14 cellular contexts compared by ENCODE assay signal in the genomic region with DNA sequence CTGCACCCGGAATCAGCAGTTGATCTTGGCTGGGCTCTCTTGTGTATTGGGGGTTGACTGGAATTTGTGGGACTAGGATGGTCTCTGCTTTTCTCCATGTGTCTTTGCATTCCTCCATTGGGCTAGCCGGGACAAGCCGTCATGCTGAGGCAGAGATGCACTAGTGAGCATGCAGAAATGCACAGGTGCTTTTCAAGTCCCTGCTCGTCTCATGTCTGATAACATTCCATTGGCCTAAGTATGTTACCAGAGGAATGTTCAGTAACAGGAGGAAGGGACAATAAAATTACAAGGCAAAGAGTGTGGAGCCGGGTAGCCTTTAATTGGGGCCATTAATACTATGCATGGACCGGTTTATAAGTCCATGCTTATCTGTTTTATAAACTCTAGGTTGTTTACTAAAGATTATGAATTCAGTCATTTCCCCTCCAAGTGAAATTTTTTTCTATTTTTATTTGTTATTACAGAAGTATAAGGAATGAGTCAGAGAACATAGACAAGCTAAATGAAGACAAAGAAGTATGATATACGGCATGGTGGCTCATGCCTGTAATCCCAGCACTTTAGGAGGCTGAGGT. TPM values are rescaled to one million over a fixed set of nuclear protein-coding genes. Genes with fewer than 3 reads are reported as not detected.
DNase-seq lines count a peak whose midpoint lies in the region; ATAC-seq and TF ChIP-seq lines count a peak whose summit lies in the region.
"Had no signal": no experiment of that assay in that cellular context is flagged by ENCODE, and none has a peak within 500 bp of the region (broad histone marks: within the 10 kb centered on the region; RNA-seq: fewer than 3 reads in every experiment).

No MANE protein-coding gene starts in this region.

- CTCF ChIA-PET in MCF 10A (lab: Yijun Ruan, JAX) = no interaction called here
- CTCF ChIA-PET in mammary epithelial cell (lab: Charles Lee; ENCODE audit: low non-redundant PET) = no interaction called here

- no peaks in the 10 kb centered on the region for H4K20me1 ChIP-seq in mammary epithelial cell (ENCODE audit: insufficient read depth, low read length)

- no peak for TF ChIP-seq CTCF in MCF 10A (IDR thresholded peaks at IDR 0.05; ENCODE audit: unreplicated experiment)
- TF ChIP-seq CTCF in breast epithelium (IDR thresholded peaks at IDR 0.05) = no peak
- no peak for TF ChIP-seq CTCF in mammary epithelial cell (conservative IDR thresholded peaks at IDR 0.05 in 1 of 2, IDR thresholded peaks at IDR 0.05 in 1 of 2; ENCODE audit: extremely low read depth in 1 of 2, insufficient read depth in 1 of 2, low read depth in 1 of 2, low read length in 2 of 2)
- no peak for TF ChIP-seq CTCF in progenitor cell of endocrine pancreas (IDR thresholded peaks at IDR 0.05; ENCODE audit: unreplicated experiment)
- no peak for TF ChIP-seq CTCF in Peyer's patch (IDR thresholded peaks at IDR 0.05)

- ATAC-seq in left colon (peak; percentile 19), GM18498 (IDR thresholded peaks at IDR 0.05; ENCODE audit: unreplicated experiment) (no peak)
- ATAC-seq: left cardiac atrium; naive thymus-derived CD8-positive, alpha-beta T cell had no signal

- H3K4me3 ChIP-seq in breast epithelium = no peak overlapping the region
- H3K4me3 ChIP-seq in mammary epithelial cell (replicated peaks in 1 of 3; ENCODE audit: insufficient read depth in 1 of 3, low read depth in 2 of 3, low read length in 3 of 3) = no peak overlapping the region
- no peak overlapping the region for H3K4me3 ChIP-seq in Peyer's patch
- H3K4me3 ChIP-seq: ascending aorta, skin epidermis had no signal

- H3K36me3 ChIP-seq in breast epithelium (no peaks in the 10 kb centered on the region), mammary epithelial cell (ENCODE audit: insufficient read depth, low read length) (no peaks in the 10 kb centered on the region), Peyer's patch (no peaks in the 10 kb centered on the region)
- H3K36me3 ChIP-seq: ascending aorta had no signal

- dilution Hi-C loops in mammary epithelial cell (cut with HindIII; ENCODE audit: low sequenced_read_pairs) = no loop called here

- no TSS peak for BruUV-seq in MCF 10A (replicated peaks; lab: Mats Ljungman, UMichigan)
- BruUV-seq in mammary epithelial cell (replicated peaks; lab: Mats Ljungman, UMichigan) = no TSS peak

- H3K9ac ChIP-seq in mammary epithelial cell (ENCODE audit: insufficient read depth, low read length) = no peak overlapping the region

- POLR2A ChIA-PET in MCF 10A (lab: Yijun Ruan, JAX) = interaction anchor here (0.6 to 1.3 kb wide), 5 partner anchors 12 to 24 kb away, joined by 3 to 7 read pairs (median 4); partner anchors contain the start of gene AAK1

- in situ Hi-C loops in mammary epithelial cell (cut with MboI; ENCODE audit: low sequenced_read_pairs in 2 of 2) = no loop called here

- H3K9me3 ChIP-seq in breast epithelium = no peaks in the 10 kb centered on the region
- H3K9me3 ChIP-seq in mammary epithelial cell (replicated peaks; ENCODE audit: insufficient read depth, low read length) = peaks cover 2% of the 10 kb centered on the region
- H3K9me3 ChIP-seq in Peyer's patch = peaks cover 0 to 3% (median 0%) of the 10 kb centered on the region in 4 donors

- H3K27ac ChIP-seq in breast epithelium = no peak overlapping the region
- peak overlapping the region; percentile 62 for H3K27ac ChIP-seq in mammary epithelial cell (ENCODE audit: insufficient read depth, low read depth, low read length)
- no peak overlapping the region for H3K27ac ChIP-seq in Peyer's patch
- H3K27ac ChIP-seq: skin epidermis had no signal

- peaks cover 10% of the 10 kb centered on the region for H3K9me3 Mint-ChIP-seq in MCF 10A (ENCODE audit: unreplicated experiment)
- H3K9me3 Mint-ChIP-seq in progenitor cell of endocrine pancreas (ENCODE audit: low read depth) = peaks cover 10% of the 10 kb centered on the region

- intact Hi-C loops in MCF 10A (cut with micrococcal nuclease) = no loop called here
- intact Hi-C loops in breast epithelium (cut with DNase I; ENCODE audit: low total_unique reads) = no loop called here
- intact Hi-C loops in mammary epithelial cell (cut with micrococcal nuclease) = loop anchor here (1.0 kb wide), 1 partner anchor 8 kb away; no protein-coding TSS in a partner anchor
- intact Hi-C loops in left colon (cut with DNase I, micrococcal nuclease) = no loop called here

- no peaks in the 10 kb centered on the region for H3K79me2 ChIP-seq in mammary epithelial cell (ENCODE audit: insufficient read depth, low read length)

- no peak overlapping the region for H3K4me3 Mint-ChIP-seq in MCF 10A (ENCODE audit: unreplicated experiment)
- no peak overlapping the region for H3K4me3 Mint-ChIP-seq in progenitor cell of endocrine pancreas (ENCODE audit: low read depth)

- H3K36me3 Mint-ChIP-seq in MCF 10A (ENCODE audit: insufficient read depth, unreplicated experiment) (no peaks in the 10 kb centered on the region), progenitor cell of endocrine pancreas (ENCODE audit: insufficient read depth) (peaks cover 3% of the 10 kb centered on the region)

- peak overlapping the region; percentile 76 for H2AFZ ChIP-seq in mammary epithelial cell (ENCODE audit: low read depth, low read length)

- H3K4me2 ChIP-seq in mammary epithelial cell (ENCODE audit: insufficient read depth, low read depth, low read length) = peak overlapping the region; percentile 63

- H3K27me3 ChIP-seq in breast epithelium (no peaks in the 10 kb centered on the region), mammary epithelial cell (ENCODE audit: insufficient read depth, low read length) (no peaks in the 10 kb centered on the region), Peyer's patch (no peaks in the 10 kb centered on the region)
- H3K27me3 ChIP-seq: ascending aorta had no signal

- H3K27me3 Mint-ChIP-seq in MCF 10A (ENCODE audit: insufficient read depth, unreplicated experiment) (no peaks in the 10 kb centered on the region), progenitor cell of endocrine pancreas (no peaks in the 10 kb centered on the region)
- H3K27me3 Mint-ChIP-seq: naive thymus-derived CD8-positive, alpha-beta T cell had no signal

- DNase-seq in MCF 10A (ENCODE audit: unreplicated experiment) (peak; percentile 5), breast epithelium (ENCODE audit: low spot score in 2 of 2) (no peak), mammary epithelial cell (peak; percentile 85), left colon (no peak), NCI-H2196 (lab: John Stamatoyannopoulos, UW; ENCODE audit: unreplicated experiment) (no peak), progenitor cell of endocrine pancreas (ENCODE audit: low spot score, unreplicated experiment) (no peak), Peyer's patch (no peak)
- DNase-seq: activated T-cell treated with anti-CD3 and anti-CD28 coated beads, Interleukin-2, amount 50 U/mL, for 1 hour; left cardiac atrium; naive thymus-derived CD8-positive, alpha-beta T cell; NCI-H1105 treated with DMSO at 0.1 percent for 48 hours had no signal

- peaks cover 10% of the 10 kb centered on the region for H3K4me1 Mint-ChIP-seq in MCF 10A (ENCODE audit: insufficient read depth, unreplicated experiment)
- no peaks in the 10 kb centered on the region for H3K4me1 Mint-ChIP-seq in progenitor cell of endocrine pancreas (ENCODE audit: low read depth)

- no peak for TF ChIP-seq POLR2A in breast epithelium (IDR thresholded peaks at IDR 0.05)
- no peak for TF ChIP-seq POLR2A in Peyer's patch (IDR thresholded peaks at IDR 0.05)

- H3K4me1 ChIP-seq in breast epithelium (no peaks in the 10 kb centered on the region), mammary epithelial cell (ENCODE audit: insufficient read depth, low read length) (peaks cover 17% of the 10 kb centered on the region), Peyer's patch (no peaks in the 10 kb centered on the region)
- H3K4me1 ChIP-seq: ascending aorta had no signal

- H3K27ac Mint-ChIP-seq in MCF 10A (ENCODE audit: low read depth, unreplicated experiment) (peak overlapping the region; percentile 24), progenitor cell of endocrine pancreas (no peak overlapping the region)

- WGBS in mammary epithelial cell (ENCODE audit: low coverage, missing lambda C conversion rate) = 8% methylated on average over 7 of the region's 7 CpGs

RNA-seq across cellular contexts. Expression of gene AAK1, which starts 24.4 kb away (rescaled TPM):
- total RNA-seq in MCF 10A (2022) (75.8 and 108 TPM in 2 replicates), breast epithelium (10 to 100 TPM; 37.9 to 54.0 (median 44.9) TPM), mammary epithelial cell (10 to 100 TPM; 86.2 to 97.0 TPM), left colon (10 to 100 TPM; 59.5 to 61.5 TPM), progenitor cell of endocrine pancreas (42.5 and 43.4 TPM in 2 replicates), Peyer's patch (10 to 100 TPM; 44.3 to 85.0 (median 60.3) TPM)
- 27.9 TPM for polyA plus RNA-seq in mammary epithelial cell
- polyA minus RNA-seq in mammary epithelial cell = 137 TPM

Comparison
In these comparisons a context has a peak if more than half of its experiments do, and no peak if none do; other contexts are left out.
1. DNase-seq: peak in MCF 10A (single experiment) and mammary epithelial cell (single experiment); none in breast epithelium (0 of 2), left colon (0 of 2), NCI-H2196 (single experiment), progenitor cell of endocrine pancreas (single experiment) and Peyer's patch (0 of 3).